Comparison of ENCODE assay signal across 22 cellular contexts in the genomic region with DNA sequence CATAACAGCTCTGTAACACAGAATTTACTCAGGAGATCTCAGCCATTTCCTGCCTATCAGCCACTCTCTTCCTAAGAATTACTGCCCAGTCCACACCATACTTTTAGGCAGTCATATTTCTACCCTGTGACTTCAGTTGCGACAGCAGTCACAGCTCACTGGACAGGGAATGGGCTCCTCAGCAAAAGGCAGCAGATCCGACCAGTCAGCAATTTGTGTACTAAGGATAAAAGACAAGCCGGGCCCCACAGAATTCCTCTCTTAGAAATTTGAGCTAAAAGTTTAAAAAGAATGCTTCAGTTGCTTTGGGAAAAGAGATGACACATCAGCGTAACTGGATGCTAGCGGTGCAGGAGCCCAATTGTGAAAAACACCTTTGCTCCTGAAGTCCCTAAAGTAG.
"Had no signal": no experiment of that assay in that cellular context is flagged by ENCODE, and none has a peak within 500 bp of the region (broad histone marks: within the 10 kb centered on the region; RNA-seq: fewer than 3 reads in every experiment).

No MANE protein-coding gene starts in this region.

- H3K27ac ChIP-seq: brain microvascular endothelial cell, colonic mucosa, right atrium auricular region, suprapubic skin, transverse colon, vagina had no signal

- H3K9me3 ChIP-seq: colonic mucosa, right atrium auricular region, suprapubic skin, transverse colon, vagina had no signal

- H3K4me1 ChIP-seq: colonic mucosa, right atrium auricular region, suprapubic skin, transverse colon, vagina had no signal

- H3K4me3 ChIP-seq: colonic mucosa, right atrium auricular region, suprapubic skin, transverse colon, vagina had no signal

- FAIRE-seq: frontal cortex had no signal

- H3K27me3 ChIP-seq: brain microvascular endothelial cell, colonic mucosa, right atrium auricular region, suprapubic skin, transverse colon, vagina had no signal

- H3K4me3 Mint-ChIP-seq: activated CD4-positive, alpha-beta T cell treated with anti-CD3 and anti-CD28 coated beads, Interleukin-2, amount 10 ng/mL, durations not matched to agents 7 days and 5 days; activated CD8-positive, alpha-beta T cell treated with anti-CD3 and anti-CD28 coated beads, Interleukin-2, amount 10 ng/mL, durations not matched to agents 7 days and 5 days; activated naive CD4-positive, alpha-beta T cell treated with anti-CD3 and anti-CD28 coated beads for 36 hours; activated T-cell treated with anti-CD3 and anti-CD28 coated beads, Interleukin-2, amount 50 U/mL, for 4 hours; naive thymus-derived CD8-positive, alpha-beta T cell; stimulated activated naive CD8-positive, alpha-beta T cell treated with anti-CD3 and anti-CD28 coated beads, Interleukin-15, amount 100 ng/mL, for 72 hours; T-helper 1 cell treated with Interleukin-12 subunit alpha and Interleukin-12 subunit beta and Interleukin-4 antibody, amounts not matched to agents 30 μg/mL and 1 μg/mL, for 36 hours had no signal

- H3K9me3 Mint-ChIP-seq: activated CD4-positive, alpha-beta T cell treated with anti-CD3 and anti-CD28 coated beads, Interleukin-2, amount 10 ng/mL, durations not matched to agents 7 days and 5 days; activated naive CD4-positive, alpha-beta T cell treated with anti-CD3 and anti-CD28 coated beads for 36 hours; activated T-cell treated with anti-CD3 and anti-CD28 coated beads, Interleukin-2, amount 50 U/mL, for 4 hours; naive thymus-derived CD8-positive, alpha-beta T cell; stimulated activated naive CD8-positive, alpha-beta T cell treated with anti-CD3 and anti-CD28 coated beads, Interleukin-15, amount 100 ng/mL, for 72 hours; T-helper 1 cell treated with Interleukin-12 subunit alpha and Interleukin-12 subunit beta and Interleukin-4 antibody, amounts not matched to agents 30 μg/mL and 1 μg/mL, for 36 hours had no signal

- H3K27ac Mint-ChIP-seq: activated CD4-positive, alpha-beta T cell treated with anti-CD3 and anti-CD28 coated beads, Interleukin-2, amount 10 ng/mL, durations not matched to agents 7 days and 5 days; activated CD8-positive, alpha-beta T cell treated with anti-CD3 and anti-CD28 coated beads, Interleukin-2, amount 10 ng/mL, durations not matched to agents 7 days and 5 days; activated naive CD4-positive, alpha-beta T cell treated with anti-CD3 and anti-CD28 coated beads for 36 hours; naive thymus-derived CD8-positive, alpha-beta T cell; progenitor cell of endocrine pancreas; T-helper 1 cell treated with Interleukin-12 subunit alpha and Interleukin-12 subunit beta and Interleukin-4 antibody, amounts not matched to agents 30 μg/mL and 1 μg/mL, for 36 hours had no signal

- DNase-seq: activated CD4-positive, alpha-beta T cell treated with anti-CD3 and anti-CD28 coated beads, Interleukin-2, amount 10 ng/mL, durations not matched to agents 7 days and 5 days; activated CD8-positive, alpha-beta T cell treated with anti-CD3 and anti-CD28 coated beads, Interleukin-2, amount 10 ng/mL, durations not matched to agents 7 days and 5 days; activated naive CD4-positive, alpha-beta T cell treated with anti-CD3 and anti-CD28 coated beads for 36 hours; activated T-cell treated with anti-CD3 and anti-CD28 coated beads, Interleukin-2, amount 50 U/mL, for 4 hours; aorta; brain microvascular endothelial cell; central memory CD4-positive, alpha-beta T cell; colonic mucosa; erythroblast; mesendoderm; naive thymus-derived CD8-positive, alpha-beta T cell; occipital lobe; stimulated activated CD4-positive, alpha-beta T cell treated with anti-CD3 and anti-CD28 coated beads, Interleukin-15, amount 100 ng/mL, for 24 hours; stimulated activated CD4-positive, alpha-beta T cell treated with anti-CD3 and anti-CD28 coated beads, Interleukin-4, amount 100 ng/mL, for 1 hour; stimulated activated naive CD8-positive, alpha-beta T cell treated with anti-CD3 and anti-CD28 coated beads, Interleukin-15, amount 100 ng/mL, for 72 hours; transverse colon had no signal

- H3K36me3 ChIP-seq: brain microvascular endothelial cell, colonic mucosa, right atrium auricular region, suprapubic skin, transverse colon, vagina had no signal

- H3K36me3 Mint-ChIP-seq: naive thymus-derived CD8-positive, alpha-beta T cell had no signal

- H3K4me1 Mint-ChIP-seq: activated CD4-positive, alpha-beta T cell treated with anti-CD3 and anti-CD28 coated beads, Interleukin-2, amount 10 ng/mL, durations not matched to agents 7 days and 5 days; stimulated activated naive CD8-positive, alpha-beta T cell treated with anti-CD3 and anti-CD28 coated beads, Interleukin-15, amount 100 ng/mL, for 72 hours had no signal

- H3K27me3 Mint-ChIP-seq: progenitor cell of endocrine pancreas; stimulated activated naive CD8-positive, alpha-beta T cell treated with anti-CD3 and anti-CD28 coated beads, Interleukin-15, amount 100 ng/mL, for 72 hours had no signal
